Comparison of ENCODE assay signal across 8 cellular contexts in genomic region chr13:97975851-97976550, GRCh38.
DNase-seq lines count a peak whose midpoint lies in the region; ATAC-seq and TF ChIP-seq lines count a peak whose summit lies in the region.

No MANE protein-coding gene starts in this region.

- TF ChIP-seq CTCF in AG10803 (conservative IDR thresholded peaks at IDR 0.05; ENCODE audit: low read length) = no peak

- ATAC-seq in GM19023 (IDR thresholded peaks at IDR 0.05; ENCODE audit: unreplicated experiment) (peak; percentile 92), HG03159 (IDR thresholded peaks at IDR 0.05; ENCODE audit: unreplicated experiment) (peak; percentile 89)

- peak; percentile 82 for DNase-seq in AG10803 (ENCODE audit: low read depth)
- DNase-seq in NCI-H226 = peak; percentile 87
- DNase-seq in activated CD4-positive, CD25-positive, alpha-beta regulatory T cell (lab: John Stamatoyannopoulos, UW) = peak; percentile 73 to 90 (median 82)
- DNase-seq in central memory CD4-positive, alpha-beta T cell = peak; percentile 86
- DNase-seq in iris pigment epithelial cell (ENCODE audit: low read depth) = peak; percentile 82
- DNase-seq in stimulated activated CD4-positive, alpha-beta T cell treated with anti-CD3 and anti-CD28 coated beads, Interleukin-12 subunit alpha, Interleukin-12 subunit beta, amount 100 ng/mL, for 24 hours (ENCODE audit: low read depth in 2 of 2) = peak; percentile 84 to 85

- peak overlapping the region; percentile 80 for H3K4me3 ChIP-seq in AG10803 (ENCODE audit: low read length)

Comparison
In these comparisons a context has a peak if more than half of its experiments do, and no peak if none do; other contexts are left out.
1. Peak in every context shown above with its lines: DNase-seq, ATAC-seq and H3K4me3 ChIP-seq.